Comparison of ENCODE assay signal across 14 cellular contexts in the genomic region with DNA sequence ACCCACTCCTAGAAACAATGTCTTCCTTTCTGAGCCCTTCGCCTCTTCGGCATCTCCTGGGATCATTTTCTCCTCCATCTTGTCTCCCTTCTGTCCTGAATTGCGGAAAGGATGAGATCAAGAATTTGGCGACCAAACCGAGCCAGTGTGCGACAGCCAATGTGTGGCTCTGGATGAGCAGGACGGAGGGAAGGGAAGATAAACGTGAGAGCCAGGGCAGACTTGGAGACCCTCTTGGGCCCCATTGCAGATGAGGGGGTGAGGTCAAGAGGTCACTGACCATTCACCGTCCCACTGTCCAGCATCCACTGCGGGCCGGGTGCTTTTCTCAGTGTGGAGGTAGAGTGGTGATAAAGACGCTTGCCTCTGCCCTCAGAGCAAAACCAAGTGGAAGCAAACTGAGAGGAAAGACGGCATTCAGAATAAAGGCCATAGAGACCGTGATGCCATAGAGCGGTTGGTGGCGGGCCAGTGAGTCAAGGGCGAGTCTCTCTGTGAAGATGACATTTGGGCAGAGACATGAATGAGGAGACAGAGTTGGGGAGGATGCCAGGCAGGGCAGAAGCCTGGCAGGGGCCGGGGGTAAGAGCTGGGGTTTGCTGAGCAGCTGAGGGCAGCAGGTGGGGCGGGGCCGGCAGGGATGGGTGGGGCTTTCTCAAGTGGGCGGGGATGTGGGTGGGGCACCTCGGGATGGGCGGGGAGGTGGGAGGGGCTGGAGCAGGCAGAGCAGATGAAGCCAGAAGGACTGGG. TPM values are rescaled to one million over a fixed set of nuclear protein-coding genes. Genes with fewer than 3 reads are reported as not detected.
A peak's percentile ranks its signal among the peaks of the same experiment; 100 is the strongest.
DNase-seq lines count a peak whose midpoint lies in the region; ATAC-seq and TF ChIP-seq lines count a peak whose summit lies in the region.
"Had no signal": no experiment of that assay in that cellular context is flagged by ENCODE, and none has a peak within 500 bp of the region (broad histone marks: within the 10 kb centered on the region; RNA-seq: fewer than 3 reads in every experiment).

No MANE protein-coding gene starts in this region.

- no peak overlapping the region for H3K56ac ChIP-seq in H9 (ENCODE audit: insufficient read length, low read depth, low read length)

- no peak overlapping the region for H3K23ac ChIP-seq in H9 (ENCODE audit: insufficient read length, low read depth, low read length)

- CTCF ChIA-PET in WTC11 (lab: Charles Lee): interaction anchor here (0.6 to 1.0 kb wide), 2 partner anchors 10 to 29 kb away, joined by 3 to 5 read pairs; no protein-coding TSS in a partner anchor

- H4K5ac ChIP-seq in H9 (ENCODE audit: insufficient read length, low read depth, low read length): no peak overlapping the region

- H3K36me3 ChIP-seq in mucosa of descending colon (ENCODE audit: low read depth): no peaks in the 10 kb centered on the region
- H3K36me3 ChIP-seq: esophagus muscularis mucosa, neutrophil, suprapubic skin had no signal

- no peak overlapping the region for H2BK120ac ChIP-seq in H9 (ENCODE audit: low read depth, low read length, poor library complexity, severe bottlenecking)

- no peaks in the 10 kb centered on the region for H3K27me3 ChIP-seq in H9 (ENCODE audit: insufficient read depth, low read length)
- H3K27me3 ChIP-seq: esophagus muscularis mucosa, neutrophil, suprapubic skin had no signal

- H3K4me2 ChIP-seq in H9 (ENCODE audit: insufficient read depth, insufficient read length, low read length): no peak overlapping the region

- H3K9me3 Mint-ChIP-seq in H9 (peaks cover 0 to 6% of the 10 kb centered on the region in 2 experiments; a peak in 2 of 5 replicates), WTC11 (peaks cover 6% of the 10 kb centered on the region)
- H3K9me3 Mint-ChIP-seq: CD8-positive, alpha-beta T cell had no signal

- H3K27ac Mint-ChIP-seq in H9: peak overlapping the region in 2 of 3 experiments; percentile 45 to 92; a peak in 3 of 7 replicates
- H3K27ac Mint-ChIP-seq in WTC11: peak overlapping the region; percentile 94
- H3K27ac Mint-ChIP-seq: CD8-positive, alpha-beta T cell had no signal

- no peaks in the 10 kb centered on the region for H3K23me2 ChIP-seq in H9 (ENCODE audit: insufficient read length, low read depth, low read length, poor library complexity, severe bottlenecking)

- no peak overlapping the region for H3K4ac ChIP-seq in H9 (ENCODE audit: low read depth, low read length)

- H3K4me3 Mint-ChIP-seq in H9 (no peak overlapping the region), WTC11 (no peak overlapping the region)
- H3K4me3 Mint-ChIP-seq: CD8-positive, alpha-beta T cell had no signal

- H3K14ac ChIP-seq in H9 (ENCODE audit: insufficient read depth, low read length): no peak overlapping the region

- H4K8ac ChIP-seq in H9 (replicated peaks; ENCODE audit: insufficient read length, low read depth, low read length): no peak overlapping the region

- no peaks in the 10 kb centered on the region for H4K20me1 ChIP-seq in H9 (ENCODE audit: control insufficient read depth, insufficient read depth, insufficient read length)

- H2AFZ ChIP-seq in H9 (ENCODE audit: low read length): no peak overlapping the region

- no peak overlapping the region for H2BK20ac ChIP-seq in H9 (ENCODE audit: low read depth, low read length, poor library complexity, severe bottlenecking)

- WGBS in H9 (ENCODE audit: extremely low coverage, insufficient read length, low lambda C conversion rate): no CpG with 5 or more reads among the region's 23 CpGs

- no peak overlapping the region for H2AK5ac ChIP-seq in H9 (ENCODE audit: insufficient read length, low read length)

- ATAC-seq in WTC11: peak; percentile 68
- peak; percentile 77 for ATAC-seq in mucosa of descending colon
- ATAC-seq in HG03097 (IDR thresholded peaks at IDR 0.05; ENCODE audit: low FRiP score, unreplicated experiment): no peak
- ATAC-seq: CD8-positive, alpha-beta T cell; PC-3 had no signal

- intact Hi-C loops in mucosa of descending colon (cut with DNase I, micrococcal nuclease): no loop called here

- H3T11ph ChIP-seq in H9 (ENCODE audit: low read length): no peak overlapping the region

- H3K9ac ChIP-seq in H9 (ENCODE audit: extremely low read depth, insufficient read length, low read length): no peak overlapping the region

- no peaks in the 10 kb centered on the region for H3K9me3 ChIP-seq in H9 (ENCODE audit: control insufficient read depth, low read depth, low read length)
- no peaks in the 10 kb centered on the region for H3K9me3 ChIP-seq in mucosa of descending colon
- H3K9me3 ChIP-seq: esophagus muscularis mucosa, neutrophil, suprapubic skin had no signal

- no peaks in the 10 kb centered on the region for H3K36me3 Mint-ChIP-seq in H9 (ENCODE audit: insufficient read depth in 1 of 3, low read depth in 3 of 3)
- no peaks in the 10 kb centered on the region for H3K36me3 Mint-ChIP-seq in WTC11
- H3K36me3 Mint-ChIP-seq: CD8-positive, alpha-beta T cell had no signal

- no peak overlapping the region for H2BK5ac ChIP-seq in H9 (ENCODE audit: insufficient read length, low read length)

- no peak for TF ChIP-seq CTCF in GM10266 (IDR thresholded peaks at IDR 0.05; ENCODE audit: control insufficient read depth, insufficient read depth, low read depth, missing control alignments)
- TF ChIP-seq CTCF in H9 (conservative IDR thresholded peaks at IDR 0.05): no peak
- no peak for TF ChIP-seq CTCF in WTC11 (IDR thresholded peaks at IDR 0.05)
- TF ChIP-seq CTCF in mucosa of descending colon (IDR thresholded peaks at IDR 0.05): no peak

- H4K91ac ChIP-seq in H9 (ENCODE audit: insufficient read length, low read depth, low read length): no peak overlapping the region

- POLR2A ChIA-PET in WTC11 (lab: Charles Lee): no interaction called here

- H3K4me3 ChIP-seq in mucosa of descending colon: no peak overlapping the region
- H3K4me3 ChIP-seq: esophagus muscularis mucosa, lung, suprapubic skin had no signal

- H3K4me1 Mint-ChIP-seq in H9 (peaks cover 35 to 48% of the 10 kb centered on the region in 2 experiments), WTC11 (peaks cover 42% of the 10 kb centered on the region)

- H3K4me1 ChIP-seq in H9 (ENCODE audit: insufficient read depth, low read length) (no peaks in the 10 kb centered on the region; the same call in 1 of the 2 replicates), mucosa of descending colon (ENCODE audit: low read depth) (no peaks in the 10 kb centered on the region)
- H3K4me1 ChIP-seq: esophagus muscularis mucosa, suprapubic skin had no signal

- DNase-seq in GM10266 (ENCODE audit: extremely low spot score) (peak; percentile 43), H9 (peak; percentile 74), WTC11 (ENCODE audit: low spot score) (peak; percentile 63), mucosa of descending colon (peak in 2 of 3 donors; percentile 23 to 39), midbrain (lab: John Stamatoyannopoulos, UW) (no peak), NCI-H1694 (lab: John Stamatoyannopoulos, UW) (no peak)
- DNase-seq: activated naive CD4-positive, alpha-beta T cell treated with anti-CD3 and anti-CD28 coated beads, Interleukin-2, amount 50 U/mL, for 16 hours; PC-3 had no signal

- no peaks in the 10 kb centered on the region for H3K79me2 ChIP-seq in H9 (ENCODE audit: insufficient read depth, low read length)

- no peaks in the 10 kb centered on the region; the same call in 1 of the 2 replicates for H3K27me3 Mint-ChIP-seq in H9 (ENCODE audit: low read depth)
- no peaks in the 10 kb centered on the region for H3K27me3 Mint-ChIP-seq in WTC11 (ENCODE audit: low read depth)

- H3K18ac ChIP-seq in H9 (ENCODE audit: insufficient read length, low read depth, low read length): no peak overlapping the region

- H3K27ac ChIP-seq in H9 (ENCODE audit: insufficient read length, low read depth, low read length): no peak overlapping the region
- H3K27ac ChIP-seq: esophagus muscularis mucosa, neutrophil, suprapubic skin had no signal

- no peaks in the 10 kb centered on the region for H3K79me1 ChIP-seq in H9 (ENCODE audit: insufficient read depth, low read depth, low read length, poor library complexity, severe bottlenecking)

- H2BK15ac ChIP-seq in H9 (ENCODE audit: low read depth, low read length): no peak overlapping the region

- no peak overlapping the region for H2BK12ac ChIP-seq in H9 (ENCODE audit: insufficient read length, low read depth, low read length)

TF ChIP-seq in WTC11, 78 proteins besides CTCF, POLR2A, EP300 and RAD21:
- TF ChIP-seq ZNF317 (CRISPR knock-in tag; IDR thresholded peaks at IDR 0.05; ENCODE audit: borderline replicate concordance, low read depth) (no peak), E2F4 (CRISPR knock-in tag; IDR thresholded peaks at IDR 0.05; ENCODE audit: borderline replicate concordance, low read depth) (no peak), RELA (CRISPR knock-in tag; IDR thresholded peaks at IDR 0.05; ENCODE audit: borderline replicate concordance) (no peak), NFATC4 (CRISPR knock-in tag; IDR thresholded peaks at IDR 0.05) (no peak), ATF1 (CRISPR knock-in tag; IDR thresholded peaks at IDR 0.05) (no peak), MXD4 (CRISPR knock-in tag; IDR thresholded peaks at IDR 0.05; ENCODE audit: borderline replicate concordance) (no peak)

RNA-seq across cellular contexts. Expression of gene ACAA2, which starts 55.6 kb away (rescaled TPM):
- total RNA-seq in H9 (2021) (115 and 116 TPM in 2 replicates), WTC11 (2021) (135 to 136 TPM (median 136 TPM) in 3 replicates), mucosa of descending colon (100 to 1,000 TPM; 148 to 332 (median 281) TPM)

Comparison
In these comparisons a context has a peak if more than half of its experiments do, and no peak if none do; other contexts are left out.
1. DNase-seq: peak in GM10266 (single experiment), H9 (single experiment), WTC11 (single experiment) and mucosa of descending colon (2 of 3); none in midbrain (single experiment) and NCI-H1694 (single experiment).